ENCODE assay signal across 8 cellular contexts in the genomic region with DNA sequence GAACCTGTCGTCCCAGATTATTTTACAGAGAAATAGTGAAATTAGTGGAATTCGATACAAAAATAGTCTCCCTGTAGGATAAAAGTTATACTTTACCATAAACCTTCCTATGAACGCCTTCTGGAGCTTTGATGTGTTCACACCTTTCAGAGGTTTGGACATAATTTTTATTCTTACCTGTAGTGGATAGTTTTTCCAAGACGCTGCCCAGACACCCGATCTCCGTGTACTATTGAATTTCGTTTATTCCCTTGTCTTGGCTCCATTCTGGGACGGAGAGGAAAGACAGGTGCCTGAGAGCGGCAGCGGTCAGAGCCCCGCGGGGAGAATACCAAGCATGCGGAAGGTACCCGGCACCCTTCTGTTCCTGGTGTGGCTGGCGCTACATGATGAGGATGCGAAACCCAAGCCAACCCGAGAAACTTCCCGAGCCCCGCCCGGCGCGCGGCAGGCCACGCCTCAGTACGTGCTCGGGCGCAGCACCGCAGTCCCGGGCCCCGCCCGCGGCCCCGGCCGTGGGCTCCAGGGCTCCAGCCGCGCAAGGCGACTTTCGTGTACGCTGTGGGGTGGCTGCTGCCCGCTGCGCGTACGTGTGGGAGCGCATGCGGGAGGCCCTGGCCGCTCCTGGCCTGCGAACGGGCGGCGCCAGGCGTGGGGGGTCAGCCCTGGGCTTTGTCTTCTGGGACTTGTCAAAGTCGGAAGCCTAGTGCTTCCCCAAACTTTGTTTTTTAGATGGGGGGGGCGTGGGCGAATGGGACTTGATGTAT. TPM values are rescaled to one million over a fixed set of nuclear protein-coding genes. Genes with fewer than 3 reads are reported as not detected.
DNase-seq lines count a peak whose midpoint lies in the region; ATAC-seq and TF ChIP-seq lines count a peak whose summit lies in the region.

No MANE protein-coding gene starts in this region.

- H3K27me3 ChIP-seq in A673 (replicated peaks; ENCODE audit: insufficient read depth, low read depth, low read length, poor library complexity) (no peaks in the 10 kb centered on the region), muscle layer of duodenum (ENCODE audit: low read depth, low read length) (no peaks in the 10 kb centered on the region)

- DNase-seq in A673 (ENCODE audit: low spot score) (peak; percentile 87), NCI-H82 treated with DMSO at 0.1 percent for 48 hours (lab: John Stamatoyannopoulos, UW; ENCODE audit: unreplicated experiment) (peak; percentile 42)
- peak; percentile 80 for DNase-seq in activated T-cell treated with anti-CD3 and anti-CD28 coated beads, Interleukin-2, amount 50 U/mL, for 1 hour
- DNase-seq in stimulated activated effector memory CD8-positive, alpha-beta T cell treated with anti-CD3 and anti-CD28 coated beads, Interleukin-12 subunit alpha, Interleukin-12 subunit beta, amount 100 ng/mL, for 72 hours (ENCODE audit: low spot score in 2 of 2): peak; percentile 75 to 83

- no peak overlapping the region for H3K27ac ChIP-seq in A673 (ENCODE audit: low read depth, low read length, poor library complexity, severe bottlenecking)
- H3K27ac ChIP-seq in muscle layer of duodenum (ENCODE audit: low read length): peak overlapping the region; percentile 65

- POLR2A ChIA-PET in A673 (lab: Charles Lee; ENCODE audit: low non-redundant PET): no interaction called here

- no peaks in the 10 kb centered on the region for H3K9me3 Mint-ChIP-seq in stimulated activated effector memory CD8-positive, alpha-beta T cell treated with anti-CD3 and anti-CD28 coated beads, Interleukin-12 subunit alpha, Interleukin-12 subunit beta, amount 100 ng/mL, for 72 hours

- BruUV-seq in A673 (replicated peaks; lab: Mats Ljungman, UMichigan): TSS peak; percentile 71

- intact Hi-C loops in A673 (cut with micrococcal nuclease; ENCODE audit: unreplicated experiment): no loop called here

- TF ChIP-seq CTCF in A673 (conservative IDR thresholded peaks at IDR 0.05; ENCODE audit: low read depth, low read length): no peak

- H3K36me3 Mint-ChIP-seq in stimulated activated effector memory CD8-positive, alpha-beta T cell treated with anti-CD3 and anti-CD28 coated beads, Interleukin-12 subunit alpha, Interleukin-12 subunit beta, amount 100 ng/mL, for 72 hours: peaks cover 75% of the 10 kb centered on the region

- peak overlapping the region; percentile 96 for H3K27ac Mint-ChIP-seq in stimulated activated effector memory CD8-positive, alpha-beta T cell treated with anti-CD3 and anti-CD28 coated beads, Interleukin-12 subunit alpha, Interleukin-12 subunit beta, amount 100 ng/mL, for 72 hours

- H3K4me3 Mint-ChIP-seq in stimulated activated effector memory CD8-positive, alpha-beta T cell treated with anti-CD3 and anti-CD28 coated beads, Interleukin-12 subunit alpha, Interleukin-12 subunit beta, amount 100 ng/mL, for 72 hours: peak overlapping the region; percentile 88

- H3K36me3 ChIP-seq in A673 (ENCODE audit: insufficient read depth, low read length, poor library complexity, severe bottlenecking) (peaks cover 24% of the 10 kb centered on the region), muscle layer of duodenum (ENCODE audit: control insufficient read depth in 1 of 2, insufficient read depth in 2 of 2, low read length in 2 of 2) (peaks cover 14 to 24% of the 10 kb centered on the region in 2 donors)

- ATAC-seq in GM18868 (IDR thresholded peaks at IDR 0.05; ENCODE audit: unreplicated experiment): peak; percentile 82
- peak; percentile 89 for ATAC-seq in HG03103 (IDR thresholded peaks at IDR 0.05; ENCODE audit: low read depth, unreplicated experiment)
- ATAC-seq in esophagus mucosa: peak; percentile 95
- peak; percentile 97 for ATAC-seq in stimulated activated effector memory CD8-positive, alpha-beta T cell treated with anti-CD3 and anti-CD28 coated beads, Interleukin-12 subunit alpha, Interleukin-12 subunit beta, amount 100 ng/mL, for 72 hours

- H3K4me3 ChIP-seq in A673 (ENCODE audit: low read depth, low read length, poor library complexity, severe bottlenecking) (peak overlapping the region; percentile 48), muscle layer of duodenum (ENCODE audit: low read depth in 1 of 2, low read length in 2 of 2) (peak overlapping the region; percentile 65 to 77)

- no peaks in the 10 kb centered on the region for H3K9me3 ChIP-seq in A673 (ENCODE audit: low read depth, low read length, poor library complexity, severe bottlenecking)
- no peaks in the 10 kb centered on the region for H3K9me3 ChIP-seq in muscle layer of duodenum (ENCODE audit: control insufficient read depth in 1 of 2, low read length in 2 of 2)

- H3K4me1 ChIP-seq in A673 (ENCODE audit: insufficient read depth, low read length, poor library complexity, severe bottlenecking): no peaks in the 10 kb centered on the region
- H3K4me1 ChIP-seq in muscle layer of duodenum (ENCODE audit: control insufficient read depth in 1 of 2, insufficient read depth in 2 of 2, low read length in 2 of 2): peaks cover 2 to 7% of the 10 kb centered on the region in 2 donors

- CTCF ChIA-PET in A673 (lab: Charles Lee): no interaction called here

- peaks cover 25% of the 10 kb centered on the region for H3K4me1 Mint-ChIP-seq in stimulated activated effector memory CD8-positive, alpha-beta T cell treated with anti-CD3 and anti-CD28 coated beads, Interleukin-12 subunit alpha, Interleukin-12 subunit beta, amount 100 ng/mL, for 72 hours

RNA-seq across cellular contexts. Expression of a gene that starts 11.3 kb away (rescaled TPM):
- total RNA-seq in A673 (2021) (11.9 and 13.8 TPM in 2 replicates), esophagus mucosa (3.8 TPM)

RNA-seq across cellular contexts. Expression of a gene that starts 55.6 kb away (rescaled TPM):
- total RNA-seq in A673 (2021) (135 and 136 TPM in 2 replicates), esophagus mucosa (155 TPM)
